14 cellular contexts compared by ENCODE assay signal in genomic region chr1:907611-908451, GRCh38. TPM values are rescaled to one million over a fixed set of nuclear protein-coding genes. Genes with fewer than 3 reads are reported as not detected.
DNase-seq lines count a peak whose midpoint lies in the region; ATAC-seq, FAIRE-seq and TF ChIP-seq lines count a peak whose summit lies in the region.
"Had no signal": no experiment of that assay in that cellular context is flagged by ENCODE, and none has a peak within 500 bp of the region (broad histone marks: within the 10 kb centered on the region; RNA-seq: fewer than 3 reads in every experiment).

No MANE protein-coding gene starts in this region.

- H3K36me3 ChIP-seq in adrenal gland (replicated peaks in 1 of 2) (no peaks in the 10 kb centered on the region), thyroid gland (no peaks in the 10 kb centered on the region)

- H3K4me1 ChIP-seq in A549 (peaks cover 67% of the 10 kb centered on the region), adrenal gland (replicated peaks in 1 of 2) (peaks cover 7 to 32% of the 10 kb centered on the region in 2 donors), thyroid gland (peaks cover 5 to 35% of the 10 kb centered on the region in 2 donors)

- intact Hi-C loops in adrenal gland (cut with DNase I) (loop anchor here in 1 of 2 donors (10.0 kb wide), 1 partner anchor 67 kb away; no protein-coding TSS in a partner anchor), thyroid gland (cut with DNase I) (no loop called here)

- no peak overlapping the region for H3K27ac Mint-ChIP-seq in nephron
- H3K27ac Mint-ChIP-seq: stimulated activated naive CD8-positive, alpha-beta T cell treated with anti-CD3 and anti-CD28 coated beads, Interleukin-15, Interleukin-2, amounts not matched to agents 100 ng/mL and 50 ng/mL, for 24 hours; T-helper 2 cell treated with Interferon-gamma antibody and Interleukin-4, amounts not matched to agents 5 μg/mL and 100 μg/mL, for 36 hours had no signal

- peaks cover 26% of the 10 kb centered on the region for H3K27me3 ChIP-seq in adrenal gland
- no peaks in the 10 kb centered on the region for H3K27me3 ChIP-seq in thyroid gland

- no peak overlapping the region for H3K4me3 ChIP-seq in A549
- H3K4me3 ChIP-seq in adrenal gland, result no peak overlapping the region
- no peak overlapping the region for H3K4me3 ChIP-seq in thyroid gland (replicated peaks in 1 of 3)

- no peak for TF ChIP-seq CTCF in A549 (IDR thresholded peaks at IDR 0.05)
- TF ChIP-seq CTCF in adrenal gland (IDR thresholded peaks at IDR 0.05), result no peak
- TF ChIP-seq CTCF in nephron (IDR thresholded peaks at IDR 0.05; ENCODE audit: unreplicated experiment in 3 of 3), result no peak
- no peak for TF ChIP-seq CTCF in thyroid gland (IDR thresholded peaks at IDR 0.05)

- peaks cover 5% of the 10 kb centered on the region for H3K36me3 Mint-ChIP-seq in nephron (ENCODE audit: low read depth)

- H3K9me3 ChIP-seq in A549 (no peaks in the 10 kb centered on the region), adrenal gland (replicated peaks in 1 of 3) (no peaks in the 10 kb centered on the region), thyroid gland (no peaks in the 10 kb centered on the region)

- peaks cover 41% of the 10 kb centered on the region for H3K27me3 Mint-ChIP-seq in nephron (ENCODE audit: low read depth)

- H3K4me2 ChIP-seq in A549, result peak overlapping the region; percentile 95; the same call in 1 of the 3 replicates

- DNase-seq in A549 (ENCODE audit: low read depth in 1 of 2, low spot score in 1 of 2) (no peak), GM12891 (ENCODE audit: insufficient read length, low spot score) (peak; percentile 13), adrenal gland (peak in 5 of 7 donors; percentile 6 to 52 (median 12)), thyroid gland (no peak), NCI-H1417 (lab: John Stamatoyannopoulos, UW) (no peak)
- DNase-seq: NCI-H1105, NCI-H345 had no signal

- peaks cover 47% of the 10 kb centered on the region for H3K4me1 Mint-ChIP-seq in nephron

- TF ChIP-seq RAD21 in A549 (conservative IDR thresholded peaks at IDR 0.05 in 1 of 2, IDR thresholded peaks at IDR 0.05 in 1 of 2), result no peak

- H3K27ac ChIP-seq in A549 (peak overlapping the region; percentile 75 to 93; a peak in 5 of 6 replicates), adrenal gland (no peak overlapping the region), thyroid gland (no peak overlapping the region)

- POLR2A ChIA-PET in A549 (lab: Yijun Ruan, JAX), result no interaction called here

- FAIRE-seq in A549 (lab: Jason Lieb, UNC) (no peak), GM12891 (lab: Jason Lieb, UNC) (no peak)
- FAIRE-seq: H1 had no signal

- H3K4me3 Mint-ChIP-seq in nephron, result peak overlapping the region; percentile 22 to 44 (median 27)
- H3K4me3 Mint-ChIP-seq: stimulated activated naive CD8-positive, alpha-beta T cell treated with anti-CD3 and anti-CD28 coated beads, Interleukin-15, Interleukin-2, amounts not matched to agents 100 ng/mL and 50 ng/mL, for 24 hours; T-helper 2 cell treated with Interferon-gamma antibody and Interleukin-4, amounts not matched to agents 5 μg/mL and 100 μg/mL, for 36 hours had no signal

- ATAC-seq in A549, result no peak
- ATAC-seq in HG03196 (IDR thresholded peaks at IDR 0.05; ENCODE audit: unreplicated experiment), result no peak
- ATAC-seq in GM18873 (IDR thresholded peaks at IDR 0.05; ENCODE audit: low FRiP score, unreplicated experiment), result no peak

- no peak for TF ChIP-seq EP300 in A549 (IDR thresholded peaks at IDR 0.05)

- TF ChIP-seq POLR2A in A549 (IDR thresholded peaks at IDR 0.05; ENCODE audit: low read length) (no peak), GM12891 (IDR thresholded peaks at IDR 0.05; ENCODE audit: low read depth, low read length) (no peak), adrenal gland (IDR thresholded peaks at IDR 0.05) (no peak), thyroid gland (IDR thresholded peaks at IDR 0.05) (no peak)

- WGBS in A549 (ENCODE audit: missing lambda C conversion rate), result 90% methylated on average over 12 of the region's 17 CpGs
- WGBS in adrenal gland, 4 donors, result 85 to 93% (median 91%) methylated on average over 14 to 17 of the region's 17 CpGs
- WGBS in thyroid gland, 2 donors, result 84 to 87% methylated on average over 17 of the region's 17 CpGs

- no peaks in the 10 kb centered on the region for H3K9me3 Mint-ChIP-seq in nephron
- H3K9me3 Mint-ChIP-seq: stimulated activated naive CD8-positive, alpha-beta T cell treated with anti-CD3 and anti-CD28 coated beads, Interleukin-15, Interleukin-2, amounts not matched to agents 100 ng/mL and 50 ng/mL, for 24 hours; T-helper 2 cell treated with Interferon-gamma antibody and Interleukin-4, amounts not matched to agents 5 μg/mL and 100 μg/mL, for 36 hours had no signal

- CTCF ChIA-PET in A549 (lab: Yijun Ruan, JAX), result interaction anchor here (0.9 to 1.2 kb wide), 2 partner anchors 24 to 30 kb away, joined by 3 read pairs; no protein-coding TSS in a partner anchor

TF ChIP-seq in A549, 52 proteins besides CTCF, POLR2A, EP300 and RAD21:
- TF ChIP-seq SREBF2 (IDR thresholded peaks at IDR 0.05), result no peak
- TF ChIP-seq GATA3 (IDR thresholded peaks at IDR 0.05; ENCODE audit: borderline replicate concordance), result no peak
- TF ChIP-seq CBX2 (IDR thresholded peaks at IDR 0.05; ENCODE audit: borderline replicate concordance, low read depth), result no peak
- TF ChIP-seq PHF8 (IDR thresholded peaks at IDR 0.05; ENCODE audit: borderline replicate concordance, low read depth), result no peak

TF ChIP-seq in GM12891, 5 proteins besides CTCF, POLR2A, EP300 and RAD21:
- no peak for TF ChIP-seq POLR2AphosphoS5 (IDR thresholded peaks at IDR 0.05; ENCODE audit: low read depth, low read length)
- TF ChIP-seq SPI1 (IDR thresholded peaks at IDR 0.05; ENCODE audit: low read depth, low read length), result no peak
- TF ChIP-seq PAX5 (IDR thresholded peaks at IDR 0.05; ENCODE audit: insufficient read depth, low read length, severe bottlenecking), result no peak
- no peak for TF ChIP-seq POU2F2 (IDR thresholded peaks at IDR 0.05; ENCODE audit: low read depth, low read length)
- no peak for TF ChIP-seq TAF1 (IDR thresholded peaks at IDR 0.05; ENCODE audit: low read depth, low read length)

RNA-seq across cellular contexts. Expression of gene SAMD11, which starts 15.9 kb away (rescaled TPM):
- polyA plus RNA-seq in A549 (2011; rRNA removed) (13.3 and 22.4 TPM in 2 replicates), A549 (2017; fragmentation: RNase III; extraction: RNeasy Plus Mini Kit Qiagen cat#74134 plus additional on column Dnase treatment) (32.9 to 52.8 TPM (median 46.2 TPM) in 3 replicates), adrenal gland (10 to 100 TPM in 2 of 3 donors, 1 to 10 TPM in 1; 2.5 to 96.6 (median 32.7) TPM)
- polyA plus RNA-seq in A549 (2012; cell fraction: cytosol; rRNA removed), result 35.9 and 62.6 TPM in 2 replicates
- 122 and 165 TPM in 2 replicates for polyA plus RNA-seq in A549 (2012; cell fraction: nucleus; rRNA removed)
- polyA minus RNA-seq in A549 (2011; rRNA and poly(A)+ RNA removed), result 10.7 and 15.8 TPM in 2 replicates
- polyA plus RNA-seq in GM12891 (2012; ENCODE audit: low read depth, missing spikeins), result 0.05 TPM
- total RNA-seq in adrenal gland (10 to 100 TPM in 7 of 8 donors, 1 to 10 TPM in 1; 7.9 to 30.8 (median 16.7) TPM), thyroid gland (10 to 100 TPM in 1 of 4 donors, 1 to 10 TPM in 3; 4.1 to 11.2 (median 6.3) TPM)
- total RNA-seq: mononuclear cell had no signal

RNA-seq across cellular contexts. Expression of gene NOC2L, which starts 51.2 kb away (rescaled TPM):
- polyA plus RNA-seq in A549 (2011; rRNA removed) (41.0 and 48.4 TPM in 2 replicates), A549 (2017; fragmentation: RNase III; extraction: RNeasy Plus Mini Kit Qiagen cat#74134 plus additional on column Dnase treatment) (68.1 to 81.6 TPM (median 73.5 TPM) in 3 replicates), adrenal gland (10 to 100 TPM; 39.2 to 97.7 (median 64.9) TPM)
- polyA plus RNA-seq in A549 (2012; cell fraction: cytosol; rRNA removed), result 74.3 and 83.6 TPM in 2 replicates
- 144 and 170 TPM in 2 replicates for polyA plus RNA-seq in A549 (2012; cell fraction: nucleus; rRNA removed)
- 55.5 and 68.4 TPM in 2 replicates for polyA minus RNA-seq in A549 (2011; rRNA and poly(A)+ RNA removed)
- polyA plus RNA-seq in GM12891 (2012; ENCODE audit: low read depth, missing spikeins), result 48.8 TPM
- total RNA-seq in adrenal gland (10 to 100 TPM; 22.4 to 58.9 (median 38.1) TPM), thyroid gland (10 to 100 TPM; 31.9 to 39.8 (median 34.6) TPM)

RNA-seq across cellular contexts. Expression of gene KLHL17, which starts 52.6 kb away (rescaled TPM):
- 5.7 and 8.5 TPM in 2 replicates for polyA plus RNA-seq in A549 (2011; rRNA removed)
- polyA plus RNA-seq in A549 (2012; cell fraction: cytosol; rRNA removed), result 24.0 and 29.4 TPM in 2 replicates
- 322 and 395 TPM in 2 replicates for polyA plus RNA-seq in A549 (2012; cell fraction: nucleus; rRNA removed)
- 17.9 to 21.6 TPM (median 18.7 TPM) in 3 replicates for polyA plus RNA-seq in A549 (2017; fragmentation: RNase III; extraction: RNeasy Plus Mini Kit Qiagen cat#74134 plus additional on column Dnase treatment)
- polyA minus RNA-seq in A549 (2011; rRNA and poly(A)+ RNA removed), result 1.9 and 2.5 TPM in 2 replicates
- polyA plus RNA-seq in GM12891 (2012; ENCODE audit: low read depth, missing spikeins), result 8.5 TPM
- total RNA-seq in adrenal gland, result 10 to 100 TPM in 1 of 8 donors, 1 to 10 TPM in 7; 3.2 to 15.9 (median 6.9) TPM
- 10 to 100 TPM in 2 of 3 donors, under 1 TPM in 1; 0.73 to 38.8 (median 25.4) TPM for polyA plus RNA-seq in adrenal gland
- 10 to 100 TPM in 2 of 4 donors, 1 to 10 TPM in 2; 3.4 to 10.9 (median 10.3) TPM for total RNA-seq in thyroid gland

RNA-seq across cellular contexts. Expression of gene PLEKHN1, which starts 58.5 kb away (rescaled TPM):
- polyA plus RNA-seq in A549 (2011; rRNA removed), result 0.61 and 0.75 TPM in 2 replicates
- polyA plus RNA-seq in A549 (2012; cell fraction: cytosol; rRNA removed), result 1.6 and 2.3 TPM in 2 replicates
- 9.4 and 13.1 TPM in 2 replicates for polyA plus RNA-seq in A549 (2012; cell fraction: nucleus; rRNA removed)
- polyA plus RNA-seq in A549 (2017; fragmentation: RNase III; extraction: RNeasy Plus Mini Kit Qiagen cat#74134 plus additional on column Dnase treatment), result 3.2 to 3.6 TPM (median 3.4 TPM) in 3 replicates
- polyA minus RNA-seq in A549 (2011; rRNA and poly(A)+ RNA removed), result 0.33 and 0.73 TPM in 2 replicates
- polyA plus RNA-seq in GM12891 (2012; ENCODE audit: low read depth, missing spikeins), result 0.22 TPM
- 1 to 10 TPM in 3 of 8 donors, under 1 TPM in 3, not detected in 2; 0.30 to 3.8 (median 1.1) TPM for total RNA-seq in adrenal gland
- 10 to 100 TPM in 1 of 3 donors, 1 to 10 TPM in 1, under 1 TPM in 1; 0.05 to 10.5 (median 4.2) TPM for polyA plus RNA-seq in adrenal gland
- total RNA-seq in thyroid gland, result under 1 TPM in 2 of 4 donors, not detected in 2; 0.25 to 0.27 TPM

Comparison
In these comparisons a context has a peak if more than half of its experiments do, and no peak if none do; other contexts are left out.
1. DNase-seq: peak in GM12891 (single experiment) and adrenal gland (5 of 7); none in A549 (0 of 2), thyroid gland (0 of 2) and NCI-H1417 (0 of 3).
2. H3K27ac ChIP-seq: peak in A549 (2 of 2); none in adrenal gland (0 of 5) and thyroid gland (0 of 3).